16 cellular contexts compared by ENCODE assay signal in the genomic region with DNA sequence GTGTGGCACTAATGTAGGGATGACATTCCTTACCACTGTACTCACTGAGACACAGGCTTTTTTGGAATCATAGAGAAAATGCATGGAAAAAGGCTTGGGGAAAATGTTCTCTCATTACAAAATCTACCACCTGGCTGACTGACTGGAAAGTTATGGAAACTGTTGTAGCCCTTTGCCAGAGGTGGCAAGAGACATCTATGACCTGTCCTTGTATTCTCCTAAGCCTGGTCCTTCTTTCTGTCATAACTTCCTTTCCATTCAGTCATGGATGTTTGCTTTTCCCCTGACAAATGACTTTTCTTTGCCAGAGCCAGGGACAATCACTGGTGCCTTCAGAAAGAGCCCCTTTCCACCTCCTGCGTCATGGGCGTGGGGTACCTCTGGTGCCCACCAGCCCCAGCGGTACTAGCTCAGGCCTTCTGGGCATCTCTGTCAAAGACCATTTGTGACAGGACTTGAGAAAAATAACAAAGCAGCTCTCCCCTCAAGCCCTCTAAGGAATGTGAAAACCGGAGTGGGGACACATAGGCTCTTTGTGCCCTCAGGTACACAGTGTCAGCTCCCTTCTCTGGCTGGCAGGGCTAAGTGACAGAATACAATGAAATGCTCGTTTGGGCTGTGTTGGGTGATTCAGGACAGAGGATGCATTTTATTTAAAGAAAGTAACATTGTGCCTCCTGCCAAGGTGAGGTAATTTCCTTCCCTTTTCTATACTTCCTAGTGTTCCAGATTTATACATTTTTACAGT.
DNase-seq lines count a peak whose midpoint lies in the region; ATAC-seq and TF ChIP-seq lines count a peak whose summit lies in the region.
"Had no signal": no experiment of that assay in that cellular context is flagged by ENCODE, and none has a peak within 500 bp of the region (broad histone marks: within the 10 kb centered on the region; RNA-seq: fewer than 3 reads in every experiment).

No MANE protein-coding gene starts in this region.

- WGBS in body of pancreas, 2 donors: 37 to 54% methylated on average over 5 of the region's 5 CpGs

- H3F3A ChIP-seq in neural progenitor cell (ENCODE audit: low read depth): no peaks in the 10 kb centered on the region

- H3K9me3 Mint-ChIP-seq in neural progenitor cell (no peaks in the 10 kb centered on the region), immature natural killer cell (peaks cover 0 to 2% (median 0%) of the 10 kb centered on the region in 6 donors)
- H3K9me3 Mint-ChIP-seq: CD4-positive, alpha-beta T cell had no signal

- H3K4me1 ChIP-seq in body of pancreas: peaks cover 9% of the 10 kb centered on the region
- H3K4me1 ChIP-seq in neural progenitor cell: peaks cover 23% of the 10 kb centered on the region

- H3K9me3 ChIP-seq in body of pancreas (no peaks in the 10 kb centered on the region), neural progenitor cell (ENCODE audit: low read depth) (no peaks in the 10 kb centered on the region)

- no peaks in the 10 kb centered on the region for H3K79me2 ChIP-seq in neural progenitor cell (ENCODE audit: low read depth)

- TF ChIP-seq CTCF in body of pancreas (IDR thresholded peaks at IDR 0.05): no peak
- TF ChIP-seq CTCF in neural progenitor cell (IDR thresholded peaks at IDR 0.05): no peak

- no peak for TF ChIP-seq POLR2A in body of pancreas (IDR thresholded peaks at IDR 0.05)

- H3K4me3 ChIP-seq in body of pancreas (no peak overlapping the region), neural progenitor cell (no peak overlapping the region)

- DNase-seq in EH (ENCODE audit: low read depth) (peak; percentile 27), body of pancreas (peak in 1 of 4 donors; percentile 12), kidney tubule cell (ENCODE audit: low spot score) (peak; percentile 2), neural progenitor cell (ENCODE audit: low spot score) (peak; percentile 34), NCI-H1048 (lab: John Stamatoyannopoulos, UW) (no peak), immature natural killer cell (no peak)
- DNase-seq: ACHN; C1 segment of cervical spinal cord; CD4-positive, alpha-beta T cell; DMS79; EL; HCEC 1CT had no signal

- H3K4me3 Mint-ChIP-seq in neural progenitor cell (no peak overlapping the region), immature natural killer cell (no peak overlapping the region)
- H3K4me3 Mint-ChIP-seq: B cell; CD4-positive, alpha-beta T cell had no signal

- ATAC-seq in body of pancreas (no peak), GM21529 (IDR thresholded peaks at IDR 0.05; ENCODE audit: unreplicated experiment) (no peak), GM18907 (IDR thresholded peaks at IDR 0.05; ENCODE audit: unreplicated experiment) (no peak)

- H3K36me3 Mint-ChIP-seq in neural progenitor cell (no peaks in the 10 kb centered on the region), immature natural killer cell (no peaks in the 10 kb centered on the region)

- H3K4me2 ChIP-seq in neural progenitor cell: no peak overlapping the region

- H3K4me1 Mint-ChIP-seq in neural progenitor cell (peaks cover 13% of the 10 kb centered on the region), immature natural killer cell (no peaks in the 10 kb centered on the region)
- H3K4me1 Mint-ChIP-seq: B cell had no signal

- H3K27ac ChIP-seq in body of pancreas: peak overlapping the region; percentile 15 to 67 (median 42)
- H3K27ac ChIP-seq in neural progenitor cell: no peak overlapping the region
- H3K27ac ChIP-seq: HL-60 had no signal

- H3K27me3 Mint-ChIP-seq in neural progenitor cell (ENCODE audit: insufficient read depth, low read depth): peaks cover 2% of the 10 kb centered on the region
- H3K27me3 Mint-ChIP-seq in immature natural killer cell (ENCODE audit: low read depth in 3 of 3): peaks cover 1 to 4% (median 3%) of the 10 kb centered on the region in 3 donors
- H3K27me3 Mint-ChIP-seq: B cell had no signal

- no peaks in the 10 kb centered on the region for H4K20me1 ChIP-seq in neural progenitor cell (ENCODE audit: low read depth)

- no peaks in the 10 kb centered on the region for H3K36me3 ChIP-seq in body of pancreas (replicated peaks in 1 of 2; ENCODE audit: insufficient read depth in 1 of 2, low read depth in 2 of 2)
- H3K36me3 ChIP-seq in neural progenitor cell: no peaks in the 10 kb centered on the region

- H3K27ac Mint-ChIP-seq in neural progenitor cell (no peak overlapping the region), immature natural killer cell (no peak overlapping the region)
- H3K27ac Mint-ChIP-seq: B cell; CD4-positive, alpha-beta T cell had no signal

- H3K9ac ChIP-seq in neural progenitor cell: no peak overlapping the region

- H3K27me3 ChIP-seq in body of pancreas (no peaks in the 10 kb centered on the region), neural progenitor cell (no peaks in the 10 kb centered on the region)

- H2AFZ ChIP-seq in neural progenitor cell (replicated peaks): no peak overlapping the region

- intact Hi-C loops in body of pancreas (cut with DNase I): no loop called here

Comparison
In these comparisons a context has a peak if more than half of its experiments do, and no peak if none do; other contexts are left out.
1. DNase-seq: peak in EH (single experiment), kidney tubule cell (single experiment) and neural progenitor cell (single experiment); none in NCI-H1048 (single experiment) and immature natural killer cell (0 of 3).